Comparison of ENCODE assay signal across 25 cellular contexts in genomic region chr9:131024978-131025868, GRCh38. TPM values are rescaled to one million over a fixed set of nuclear protein-coding genes. Genes with fewer than 3 reads are reported as not detected.
"Had no signal": no experiment of that assay in that cellular context is flagged by ENCODE, and none has a peak within 500 bp of the region (broad histone marks: within the 10 kb centered on the region; RNA-seq: fewer than 3 reads in every experiment).

No MANE protein-coding gene starts in this region.

- DNase-seq: activated CD4-positive, alpha-beta memory T cell treated with anti-CD3 and anti-CD28 coated beads, Interleukin-2, amount 10 ng/mL, durations not matched to agents 7 days and 5 days; activated CD4-positive, alpha-beta T cell treated with anti-CD3 and anti-CD28 coated beads for 1 hour; activated CD4-positive, alpha-beta T cell treated with anti-CD3 and anti-CD28 coated beads, Interleukin-2, amount 10 ng/mL, durations not matched to agents 7 days and 5 days; activated naive CD4-positive, alpha-beta T cell; activated T-cell treated with anti-CD3 and anti-CD28 coated beads, Interleukin-2, amount 50 U/mL, for 4 hours; central memory CD4-positive, alpha-beta T cell; dermis blood vessel endothelial cell; effector CD4-positive, alpha-beta T cell; esophagus squamous epithelium; islet precursor cell; left ventricle myocardium inferior; pancreas; retina; sigmoid colon; small intestine; stimulated activated CD4-positive, alpha-beta T cell treated with anti-CD3 and anti-CD28 coated beads, Interleukin-4, amount 100 ng/mL, for 24 hours; tibial artery had no signal

- H3K27ac Mint-ChIP-seq: activated CD4-positive, alpha-beta memory T cell treated with anti-CD3 and anti-CD28 coated beads, Interleukin-2, amount 10 ng/mL, durations not matched to agents 7 days and 5 days; activated CD4-positive, alpha-beta T cell treated with anti-CD3 and anti-CD28 coated beads, Interleukin-2, amount 10 ng/mL, durations not matched to agents 7 days and 5 days; activated naive CD4-positive, alpha-beta T cell treated with anti-CD3 and anti-CD28 coated beads, Interleukin-2, amount 50 U/mL, for 72 hours; stimulated activated memory B cell treated with anti-CD40 and anti-IgM and Interleukin-4, amounts not matched to agents 10 μg/mL and 1 μg/mL and 100 μg/mL, for 72 hours; T-helper 1 cell treated with Interleukin-12 subunit alpha and Interleukin-12 subunit beta and Interleukin-4 antibody, amounts not matched to agents 30 μg/mL and 1 μg/mL, for 36 hours had no signal

- H3K9me3 Mint-ChIP-seq: activated CD4-positive, alpha-beta memory T cell treated with anti-CD3 and anti-CD28 coated beads, Interleukin-2, amount 10 ng/mL, durations not matched to agents 7 days and 5 days; activated CD4-positive, alpha-beta T cell treated with anti-CD3 and anti-CD28 coated beads, Interleukin-2, amount 10 ng/mL, durations not matched to agents 7 days and 5 days; activated naive CD4-positive, alpha-beta T cell treated with anti-CD3 and anti-CD28 coated beads, Interleukin-2, amount 50 U/mL, for 72 hours; activated T-cell treated with anti-CD3 and anti-CD28 coated beads, Interleukin-2, amount 50 U/mL, for 4 hours; nephron; T-helper 1 cell treated with Interleukin-12 subunit alpha and Interleukin-12 subunit beta and Interleukin-4 antibody, amounts not matched to agents 30 μg/mL and 1 μg/mL, for 36 hours had no signal

- ATAC-seq: activated naive CD4-positive, alpha-beta T cell treated with anti-CD3 and anti-CD28 coated beads, Interleukin-2, amount 50 U/mL, for 72 hours; activated T-cell treated with anti-CD3 and anti-CD28 coated beads, Interleukin-2, amount 50 U/mL, for 4 hours; pancreas; stimulated activated memory B cell treated with anti-CD40 and anti-IgM and Interleukin-4, amounts not matched to agents 10 μg/mL and 1 μg/mL and 100 μg/mL, for 72 hours had no signal

- H3K4me1 ChIP-seq: breast epithelium, esophagus squamous epithelium, left ventricle myocardium inferior, pancreas, prostate gland, sigmoid colon, suprapubic skin, tibial artery had no signal

- H3K4me1 Mint-ChIP-seq: activated CD4-positive, alpha-beta memory T cell treated with anti-CD3 and anti-CD28 coated beads, Interleukin-2, amount 10 ng/mL, durations not matched to agents 7 days and 5 days; activated CD4-positive, alpha-beta T cell treated with anti-CD3 and anti-CD28 coated beads, Interleukin-2, amount 10 ng/mL, durations not matched to agents 7 days and 5 days; stimulated activated memory B cell treated with anti-CD40 and anti-IgM and Interleukin-4, amounts not matched to agents 10 μg/mL and 1 μg/mL and 100 μg/mL, for 72 hours had no signal

- H3K27me3 ChIP-seq: breast epithelium, pancreas had no signal

- H3K4me3 Mint-ChIP-seq: activated CD4-positive, alpha-beta memory T cell treated with anti-CD3 and anti-CD28 coated beads, Interleukin-2, amount 10 ng/mL, durations not matched to agents 7 days and 5 days; activated CD4-positive, alpha-beta T cell treated with anti-CD3 and anti-CD28 coated beads, Interleukin-2, amount 10 ng/mL, durations not matched to agents 7 days and 5 days; activated T-cell treated with anti-CD3 and anti-CD28 coated beads, Interleukin-2, amount 50 U/mL, for 4 hours; nephron; stimulated activated memory B cell treated with anti-CD40 and anti-IgM and Interleukin-4, amounts not matched to agents 10 μg/mL and 1 μg/mL and 100 μg/mL, for 72 hours; T-helper 1 cell treated with Interleukin-12 subunit alpha and Interleukin-12 subunit beta and Interleukin-4 antibody, amounts not matched to agents 30 μg/mL and 1 μg/mL, for 36 hours had no signal

- H3K27ac ChIP-seq: breast epithelium, epithelial cell of prostate, esophagus squamous epithelium, left ventricle myocardium inferior, pancreas, prostate gland, sigmoid colon, suprapubic skin, tibial artery had no signal

RNA-seq across cellular contexts. Expression of gene LAMC3, which starts 16.2 kb away (rescaled TPM):
- total RNA-seq: activated CD4-positive, alpha-beta memory T cell treated with anti-CD3 and anti-CD28 coated beads, Interleukin-2, amount 10 ng/mL, durations not matched to agents 7 days and 5 days had no signal
